In the genomic region with DNA sequence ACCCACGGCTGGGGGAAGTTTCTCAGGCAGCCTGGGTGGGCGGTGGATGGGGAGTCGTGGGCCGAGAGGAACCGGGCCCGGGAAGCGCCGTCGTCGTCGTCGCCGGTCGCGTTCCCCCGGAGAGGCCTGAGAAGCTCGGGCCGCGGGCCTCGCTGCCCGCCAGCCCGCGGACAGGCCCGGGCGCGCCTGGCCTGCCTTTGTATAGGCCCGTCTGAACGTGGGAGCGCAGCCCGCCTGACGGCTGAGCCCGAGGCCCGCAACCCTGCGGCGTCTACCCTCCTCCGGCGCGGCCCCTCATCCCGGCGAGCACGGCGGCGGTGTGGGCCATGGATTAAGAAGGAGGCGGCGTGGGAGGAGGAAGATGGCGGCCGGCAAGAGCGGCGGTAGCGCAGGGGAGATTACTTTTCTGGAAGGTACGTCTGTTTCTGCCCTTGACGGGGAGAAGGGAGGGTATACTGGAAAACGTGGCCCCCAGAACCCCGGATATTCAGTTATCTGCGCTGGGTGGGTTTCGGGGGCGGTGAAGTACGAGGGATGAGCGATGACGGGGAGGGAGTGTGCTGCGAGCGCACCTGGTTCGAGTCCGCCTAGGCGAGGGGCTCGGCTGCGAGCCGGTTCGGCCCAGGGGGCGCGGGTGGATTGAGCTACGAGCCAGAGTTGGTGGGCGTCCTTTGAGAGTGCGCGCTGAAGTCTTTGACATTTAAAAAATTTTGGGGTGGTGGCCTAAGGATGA, we compare ENCODE assay signal across 1 cellular context.
TF ChIP-seq lines count a peak whose summit lies in the region.

No MANE protein-coding gene starts in this region.

TF ChIP-seq in HepG2, 621 proteins besides CTCF, POLR2A, EP300 and RAD21 (continued from another document and continues in another):
- TF ChIP-seq, protein P1, sequence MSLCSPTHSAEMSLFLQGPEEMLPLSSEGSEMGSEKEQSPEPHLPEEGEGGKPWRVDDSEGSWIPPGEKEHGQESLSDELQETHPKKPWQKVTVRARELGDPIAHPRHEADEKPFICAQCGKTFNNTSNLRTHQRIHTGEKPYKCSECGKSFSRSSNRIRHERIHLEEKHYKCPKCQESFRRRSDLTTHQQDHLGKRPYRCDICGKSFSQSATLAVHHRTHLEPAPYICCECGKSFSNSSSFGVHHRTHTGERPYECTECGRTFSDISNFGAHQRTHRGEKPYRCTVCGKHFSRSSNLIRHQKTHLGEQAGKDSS (CRISPR knock-in tag; IDR thresholded peaks at IDR 0.05; ENCODE audit: borderline replicate concordance, low read depth): 0 out of 2 replicates have a peak, but pooled peaks have one; percentile 17
- TF ChIP-seq ZNF160 (CRISPR knock-in tag; IDR thresholded peaks at IDR 0.05): no peak; the same call in 1 of the 2 replicates
- TF ChIP-seq SMC3 (IDR thresholded peaks at IDR 0.05; ENCODE audit: low read length): no peak
- TF ChIP-seq RFX1 (IDR thresholded peaks at IDR 0.05): no peak
- no peak for TF ChIP-seq MYC (CRISPR knock-in tag; IDR thresholded peaks at IDR 0.05; ENCODE audit: borderline replicate concordance)
- TF ChIP-seq U2AF2 (IDR thresholded peaks at IDR 0.05; ENCODE audit: low read depth, low read length): no peak
- no peak for TF ChIP-seq PAF1 (CRISPR knock-in tag; IDR thresholded peaks at IDR 0.05)
- TF ChIP-seq KMT2B (CRISPR knock-in tag; IDR thresholded peaks at IDR 0.05): no peak; the same call in 1 of the 2 replicates
- TF ChIP-seq, protein P2, sequence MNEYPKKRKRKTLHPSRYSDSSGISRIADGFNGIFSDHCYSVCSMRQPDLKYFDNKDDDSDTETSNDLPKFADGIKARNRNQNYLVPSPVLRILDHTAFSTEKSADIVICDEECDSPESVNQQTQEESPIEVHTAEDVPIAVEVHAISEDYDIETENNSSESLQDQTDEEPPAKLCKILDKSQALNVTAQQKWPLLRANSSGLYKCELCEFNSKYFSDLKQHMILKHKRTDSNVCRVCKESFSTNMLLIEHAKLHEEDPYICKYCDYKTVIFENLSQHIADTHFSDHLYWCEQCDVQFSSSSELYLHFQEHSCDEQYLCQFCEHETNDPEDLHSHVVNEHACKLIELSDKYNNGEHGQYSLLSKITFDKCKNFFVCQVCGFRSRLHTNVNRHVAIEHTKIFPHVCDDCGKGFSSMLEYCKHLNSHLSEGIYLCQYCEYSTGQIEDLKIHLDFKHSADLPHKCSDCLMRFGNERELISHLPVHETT (CRISPR knock-in tag; conservative IDR thresholded peaks at IDR 0.05): peak; percentile 4; the same call in 1 of the 2 replicates
- no peak for TF ChIP-seq ZKSCAN8 (CRISPR knock-in tag; IDR thresholded peaks at IDR 0.05; ENCODE audit: borderline replicate concordance)
- no peak for TF ChIP-seq ZNF354B (CRISPR knock-in tag; IDR thresholded peaks at IDR 0.05)
- peak; percentile 79; the same call in 1 of the 2 replicates for TF ChIP-seq ZSCAN21 (CRISPR knock-in tag; IDR thresholded peaks at IDR 0.05; ENCODE audit: borderline replicate concordance)
- no peak for TF ChIP-seq ELF3 (CRISPR knock-in tag; IDR thresholded peaks at IDR 0.05)
- TF ChIP-seq, protein P3, sequence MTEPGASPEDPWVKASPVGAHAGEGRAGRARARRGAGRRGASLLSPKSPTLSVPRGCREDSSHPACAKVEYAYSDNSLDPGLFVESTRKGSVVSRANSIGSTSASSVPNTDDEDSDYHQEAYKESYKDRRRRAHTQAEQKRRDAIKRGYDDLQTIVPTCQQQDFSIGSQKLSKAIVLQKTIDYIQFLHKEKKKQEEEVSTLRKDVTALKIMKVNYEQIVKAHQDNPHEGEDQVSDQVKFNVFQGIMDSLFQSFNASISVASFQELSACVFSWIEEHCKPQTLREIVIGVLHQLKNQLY (CRISPR knock-in tag; IDR thresholded peaks at IDR 0.05): no peak
- TF ChIP-seq ZNF629 (CRISPR knock-in tag; conservative IDR thresholded peaks at IDR 0.05): no peak
- TF ChIP-seq IKZF1 (IDR thresholded peaks at IDR 0.05): no peak
- TF ChIP-seq BCL6 (CRISPR knock-in tag; IDR thresholded peaks at IDR 0.05): no peak; the same call in 1 of the 2 replicates
- TF ChIP-seq ZNF224 (CRISPR knock-in tag; IDR thresholded peaks at IDR 0.05): no peak
- TF ChIP-seq ZNF672 (CRISPR knock-in tag; IDR thresholded peaks at IDR 0.05): no peak
- TF ChIP-seq SSRP1 (CRISPR knock-in tag; IDR thresholded peaks at IDR 0.05): no peak
- TF ChIP-seq, protein P4, sequence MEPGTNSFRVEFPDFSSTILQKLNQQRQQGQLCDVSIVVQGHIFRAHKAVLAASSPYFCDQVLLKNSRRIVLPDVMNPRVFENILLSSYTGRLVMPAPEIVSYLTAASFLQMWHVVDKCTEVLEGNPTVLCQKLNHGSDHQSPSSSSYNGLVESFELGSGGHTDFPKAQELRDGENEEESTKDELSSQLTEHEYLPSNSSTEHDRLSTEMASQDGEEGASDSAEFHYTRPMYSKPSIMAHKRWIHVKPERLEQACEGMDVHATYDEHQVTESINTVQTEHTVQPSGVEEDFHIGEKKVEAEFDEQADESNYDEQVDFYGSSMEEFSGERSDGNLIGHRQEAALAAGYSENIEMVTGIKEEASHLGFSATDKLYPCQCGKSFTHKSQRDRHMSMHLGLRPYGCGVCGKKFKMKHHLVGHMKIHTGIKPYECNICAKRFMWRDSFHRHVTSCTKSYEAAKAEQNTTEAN (CRISPR knock-in tag; conservative IDR thresholded peaks at IDR 0.05): no peak; the same call in 1 of the 2 replicates
- no peak for TF ChIP-seq SNAI1 (CRISPR knock-in tag; IDR thresholded peaks at IDR 0.05; ENCODE audit: borderline replicate concordance)
- no peak for TF ChIP-seq NFYC (CRISPR knock-in tag; IDR thresholded peaks at IDR 0.05)
- TF ChIP-seq GTF2F1 (IDR thresholded peaks at IDR 0.05; ENCODE audit: low read length): no peak
- peak; percentile 89 for TF ChIP-seq ZFX (CRISPR knock-in tag; IDR thresholded peaks at IDR 0.05; ENCODE audit: low read depth)
- no peak for TF ChIP-seq TBX2 (CRISPR knock-in tag; IDR thresholded peaks at IDR 0.05; ENCODE audit: borderline replicate concordance)
- no peak for TF ChIP-seq RORA (CRISPR knock-in tag; IDR thresholded peaks at IDR 0.05)
- TF ChIP-seq ZNF605 (CRISPR knock-in tag; IDR thresholded peaks at IDR 0.05): no peak
- no peak for TF ChIP-seq DPF2 (CRISPR knock-in tag; IDR thresholded peaks at IDR 0.05; ENCODE audit: borderline replicate concordance, low read depth)
- peak; percentile 92; the same call in 1 of the 2 replicates for TF ChIP-seq ZNF569 (CRISPR knock-in tag; IDR thresholded peaks at IDR 0.05; ENCODE audit: borderline replicate concordance)
- no peak for TF ChIP-seq MTF2 (CRISPR knock-in tag; IDR thresholded peaks at IDR 0.05; ENCODE audit: borderline replicate concordance)
- TF ChIP-seq, protein P5, sequence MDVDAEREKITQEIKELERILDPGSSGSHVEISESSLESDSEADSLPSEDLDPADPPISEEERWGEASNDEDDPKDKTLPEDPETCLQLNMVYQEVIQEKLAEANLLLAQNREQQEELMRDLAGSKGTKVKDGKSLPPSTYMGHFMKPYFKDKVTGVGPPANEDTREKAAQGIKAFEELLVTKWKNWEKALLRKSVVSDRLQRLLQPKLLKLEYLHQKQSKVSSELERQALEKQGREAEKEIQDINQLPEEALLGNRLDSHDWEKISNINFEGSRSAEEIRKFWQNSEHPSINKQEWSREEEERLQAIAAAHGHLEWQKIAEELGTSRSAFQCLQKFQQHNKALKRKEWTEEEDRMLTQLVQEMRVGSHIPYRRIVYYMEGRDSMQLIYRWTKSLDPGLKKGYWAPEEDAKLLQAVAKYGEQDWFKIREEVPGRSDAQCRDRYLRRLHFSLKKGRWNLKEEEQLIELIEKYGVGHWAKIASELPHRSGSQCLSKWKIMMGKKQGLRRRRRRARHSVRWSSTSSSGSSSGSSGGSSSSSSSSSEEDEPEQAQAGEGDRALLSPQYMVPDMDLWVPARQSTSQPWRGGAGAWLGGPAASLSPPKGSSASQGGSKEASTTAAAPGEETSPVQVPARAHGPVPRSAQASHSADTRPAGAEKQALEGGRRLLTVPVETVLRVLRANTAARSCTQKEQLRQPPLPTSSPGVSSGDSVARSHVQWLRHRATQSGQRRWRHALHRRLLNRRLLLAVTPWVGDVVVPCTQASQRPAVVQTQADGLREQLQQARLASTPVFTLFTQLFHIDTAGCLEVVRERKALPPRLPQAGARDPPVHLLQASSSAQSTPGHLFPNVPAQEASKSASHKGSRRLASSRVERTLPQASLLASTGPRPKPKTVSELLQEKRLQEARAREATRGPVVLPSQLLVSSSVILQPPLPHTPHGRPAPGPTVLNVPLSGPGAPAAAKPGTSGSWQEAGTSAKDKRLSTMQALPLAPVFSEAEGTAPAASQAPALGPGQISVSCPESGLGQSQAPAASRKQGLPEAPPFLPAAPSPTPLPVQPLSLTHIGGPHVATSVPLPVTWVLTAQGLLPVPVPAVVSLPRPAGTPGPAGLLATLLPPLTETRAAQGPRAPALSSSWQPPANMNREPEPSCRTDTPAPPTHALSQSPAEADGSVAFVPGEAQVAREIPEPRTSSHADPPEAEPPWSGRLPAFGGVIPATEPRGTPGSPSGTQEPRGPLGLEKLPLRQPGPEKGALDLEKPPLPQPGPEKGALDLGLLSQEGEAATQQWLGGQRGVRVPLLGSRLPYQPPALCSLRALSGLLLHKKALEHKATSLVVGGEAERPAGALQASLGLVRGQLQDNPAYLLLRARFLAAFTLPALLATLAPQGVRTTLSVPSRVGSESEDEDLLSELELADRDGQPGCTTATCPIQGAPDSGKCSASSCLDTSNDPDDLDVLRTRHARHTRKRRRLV (CRISPR knock-in tag; IDR thresholded peaks at IDR 0.05): no peak
- no peak; the same call in 1 of the 2 replicates for TF ChIP-seq ARHGAP35 (CRISPR knock-in tag; IDR thresholded peaks at IDR 0.05; ENCODE audit: borderline replicate concordance)
- TF ChIP-seq HNRNPL (IDR thresholded peaks at IDR 0.05; ENCODE audit: low read depth, low read length): no peak
- no peak for TF ChIP-seq SRSF4 (IDR thresholded peaks at IDR 0.05; ENCODE audit: low read depth, low read length, poor library complexity, severe bottlenecking)
- no peak for TF ChIP-seq RFX5 (IDR thresholded peaks at IDR 0.05; ENCODE audit: low read depth, low read length)
- TF ChIP-seq PAWR (CRISPR knock-in tag; IDR thresholded peaks at IDR 0.05; ENCODE audit: borderline replicate concordance): no peak
- TF ChIP-seq, protein P6, sequence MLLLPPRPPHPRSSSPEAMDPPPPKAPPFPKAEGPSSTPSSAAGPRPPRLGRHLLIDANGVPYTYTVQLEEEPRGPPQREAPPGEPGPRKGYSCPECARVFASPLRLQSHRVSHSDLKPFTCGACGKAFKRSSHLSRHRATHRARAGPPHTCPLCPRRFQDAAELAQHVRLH (CRISPR knock-in tag; IDR thresholded peaks at IDR 0.05; ENCODE audit: borderline replicate concordance, low read depth): no peak
- no peak for TF ChIP-seq HNRNPK (IDR thresholded peaks at IDR 0.05; ENCODE audit: low read depth, low read length, poor library complexity, severe bottlenecking)
- no peak for TF ChIP-seq NFE2L1 (CRISPR knock-in tag; IDR thresholded peaks at IDR 0.05; ENCODE audit: borderline replicate concordance)
- TF ChIP-seq ZNF263 (CRISPR knock-in tag; IDR thresholded peaks at IDR 0.05): no peak
- TF ChIP-seq, protein P7, sequence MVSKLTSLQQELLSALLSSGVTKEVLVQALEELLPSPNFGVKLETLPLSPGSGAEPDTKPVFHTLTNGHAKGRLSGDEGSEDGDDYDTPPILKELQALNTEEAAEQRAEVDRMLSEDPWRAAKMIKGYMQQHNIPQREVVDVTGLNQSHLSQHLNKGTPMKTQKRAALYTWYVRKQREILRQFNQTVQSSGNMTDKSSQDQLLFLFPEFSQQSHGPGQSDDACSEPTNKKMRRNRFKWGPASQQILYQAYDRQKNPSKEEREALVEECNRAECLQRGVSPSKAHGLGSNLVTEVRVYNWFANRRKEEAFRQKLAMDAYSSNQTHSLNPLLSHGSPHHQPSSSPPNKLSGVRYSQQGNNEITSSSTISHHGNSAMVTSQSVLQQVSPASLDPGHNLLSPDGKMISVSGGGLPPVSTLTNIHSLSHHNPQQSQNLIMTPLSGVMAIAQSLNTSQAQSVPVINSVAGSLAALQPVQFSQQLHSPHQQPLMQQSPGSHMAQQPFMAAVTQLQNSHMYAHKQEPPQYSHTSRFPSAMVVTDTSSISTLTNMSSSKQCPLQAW (CRISPR knock-in tag; IDR thresholded peaks at IDR 0.05): no peak
- TF ChIP-seq ZNF713 (CRISPR knock-in tag; IDR thresholded peaks at IDR 0.05): no peak
- TF ChIP-seq, protein P8, sequence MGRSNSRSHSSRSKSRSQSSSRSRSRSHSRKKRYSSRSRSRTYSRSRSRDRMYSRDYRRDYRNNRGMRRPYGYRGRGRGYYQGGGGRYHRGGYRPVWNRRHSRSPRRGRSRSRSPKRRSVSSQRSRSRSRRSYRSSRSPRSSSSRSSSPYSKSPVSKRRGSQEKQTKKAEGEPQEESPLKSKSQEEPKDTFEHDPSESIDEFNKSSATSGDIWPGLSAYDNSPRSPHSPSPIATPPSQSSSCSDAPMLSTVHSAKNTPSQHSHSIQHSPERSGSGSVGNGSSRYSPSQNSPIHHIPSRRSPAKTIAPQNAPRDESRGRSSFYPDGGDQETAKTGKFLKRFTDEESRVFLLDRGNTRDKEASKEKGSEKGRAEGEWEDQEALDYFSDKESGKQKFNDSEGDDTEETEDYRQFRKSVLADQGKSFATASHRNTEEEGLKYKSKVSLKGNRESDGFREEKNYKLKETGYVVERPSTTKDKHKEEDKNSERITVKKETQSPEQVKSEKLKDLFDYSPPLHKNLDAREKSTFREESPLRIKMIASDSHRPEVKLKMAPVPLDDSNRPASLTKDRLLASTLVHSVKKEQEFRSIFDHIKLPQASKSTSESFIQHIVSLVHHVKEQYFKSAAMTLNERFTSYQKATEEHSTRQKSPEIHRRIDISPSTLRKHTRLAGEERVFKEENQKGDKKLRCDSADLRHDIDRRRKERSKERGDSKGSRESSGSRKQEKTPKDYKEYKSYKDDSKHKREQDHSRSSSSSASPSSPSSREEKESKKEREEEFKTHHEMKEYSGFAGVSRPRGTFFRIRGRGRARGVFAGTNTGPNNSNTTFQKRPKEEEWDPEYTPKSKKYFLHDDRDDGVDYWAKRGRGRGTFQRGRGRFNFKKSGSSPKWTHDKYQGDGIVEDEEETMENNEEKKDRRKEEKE (IDR thresholded peaks at IDR 0.05): no peak
- TF ChIP-seq, protein P9, sequence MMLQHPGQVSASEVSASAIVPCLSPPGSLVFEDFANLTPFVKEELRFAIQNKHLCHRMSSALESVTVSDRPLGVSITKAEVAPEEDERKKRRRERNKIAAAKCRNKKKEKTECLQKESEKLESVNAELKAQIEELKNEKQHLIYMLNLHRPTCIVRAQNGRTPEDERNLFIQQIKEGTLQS (CRISPR knock-in tag; IDR thresholded peaks at IDR 0.05): no peak
- TF ChIP-seq ZNF251 (CRISPR knock-in tag; IDR thresholded peaks at IDR 0.05): no peak
- TF ChIP-seq ZNF879 (CRISPR knock-in tag; IDR thresholded peaks at IDR 0.05): no peak; the same call in 1 of the 2 replicates
- no peak for TF ChIP-seq NR3C1 (CRISPR knock-in tag; IDR thresholded peaks at IDR 0.05)
- TF ChIP-seq ZFAT (CRISPR knock-in tag; conservative IDR thresholded peaks at IDR 0.05): no peak
